Comparison of ENCODE assay signal across 1 cellular context in genomic region chr2:47535073-47535472, GRCh38.
TF ChIP-seq lines count a peak whose summit lies in the region.

No MANE protein-coding gene starts in this region.

TF ChIP-seq in H1, 55 proteins besides CTCF, POLR2A, EP300 and RAD21:
- TF ChIP-seq GABPA (IDR thresholded peaks at IDR 0.05; ENCODE audit: borderline replicate concordance, insufficient read depth, low read length) (no peak), PHF8 (conservative IDR thresholded peaks at IDR 0.05; ENCODE audit: low read depth, low read length) (no peak), CTBP2 (IDR thresholded peaks at IDR 0.05; ENCODE audit: borderline replicate concordance, insufficient read depth, insufficient read length, low read length) (no peak), YY1 (IDR thresholded peaks at IDR 0.05; ENCODE audit: low read depth, low read length) (no peak), RXRA (IDR thresholded peaks at IDR 0.05; ENCODE audit: insufficient read depth, low read depth, low read length) (no peak), CREB1 (IDR thresholded peaks at IDR 0.05) (no peak), TAF1 (IDR thresholded peaks at IDR 0.05; ENCODE audit: low read depth, low read length) (no peak), TEAD4 (IDR thresholded peaks at IDR 0.05; ENCODE audit: low read depth, low read length) (no peak), SRF (IDR thresholded peaks at IDR 0.05; ENCODE audit: low read depth, low read length) (no peak), EGR1 (IDR thresholded peaks at IDR 0.05; ENCODE audit: borderline replicate concordance, low read depth, low read length) (no peak), POLR2AphosphoS5 (IDR thresholded peaks at IDR 0.05; ENCODE audit: low read depth, low read length) (no peak), BCL11A (IDR thresholded peaks at IDR 0.05; ENCODE audit: low read depth in 2 of 2, low read length in 2 of 2) (no peak)
- TF ChIP-seq, protein P1, sequence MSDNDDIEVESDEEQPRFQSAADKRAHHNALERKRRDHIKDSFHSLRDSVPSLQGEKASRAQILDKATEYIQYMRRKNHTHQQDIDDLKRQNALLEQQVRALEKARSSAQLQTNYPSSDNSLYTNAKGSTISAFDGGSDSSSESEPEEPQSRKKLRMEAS (IDR thresholded peaks at IDR 0.05): no peak
